In the genomic region with DNA sequence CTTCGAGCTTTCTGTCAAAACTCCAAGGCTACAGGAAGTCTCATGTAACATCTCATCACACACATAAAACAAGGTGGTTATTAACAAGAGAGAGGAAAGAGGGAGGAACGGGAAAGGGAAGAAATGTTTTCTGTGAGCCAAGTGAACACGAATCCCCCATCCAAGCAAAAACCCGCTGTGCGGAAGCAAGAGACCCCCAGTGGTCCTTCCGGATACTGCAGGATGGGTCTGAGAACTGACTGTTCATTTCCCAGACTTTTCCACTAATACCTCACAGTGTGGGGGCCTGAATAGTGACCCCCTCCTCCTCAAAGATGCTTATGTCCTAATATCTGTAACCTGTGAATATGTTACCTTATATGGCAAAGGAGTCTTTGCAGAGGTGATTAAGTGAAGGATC, we compare ENCODE assay signal across 8 cellular contexts. TPM values are rescaled to one million over a fixed set of nuclear protein-coding genes. Genes with fewer than 3 reads are reported as not detected.
DNase-seq lines count a peak whose midpoint lies in the region; ATAC-seq, FAIRE-seq and TF ChIP-seq lines count a peak whose summit lies in the region.

No MANE protein-coding gene starts in this region.

- H3K27ac Mint-ChIP-seq in osteocyte (ENCODE audit: unreplicated experiment), result no peak overlapping the region
- no peak overlapping the region for H3K27ac Mint-ChIP-seq in T-helper 17 cell

- H3K9ac ChIP-seq in endothelial cell of umbilical vein (replicated peaks; ENCODE audit: extremely low read depth, insufficient read depth, low read length) (no peak overlapping the region), colonic mucosa (ENCODE audit: low read depth in 2 of 2, low read length in 2 of 2) (no peak overlapping the region)

- POLR2A ChIA-PET in endothelial cell of umbilical vein (lab: Charles Lee), result no interaction called here
- POLR2A ChIA-PET in RWPE1 (lab: Yijun Ruan, JAX; ENCODE audit: low non-redundant PET), result no interaction called here

- peaks cover 0 to 11% of the 10 kb centered on the region in 2 experiments for H3K27me3 ChIP-seq in endothelial cell of umbilical vein (ENCODE audit: control insufficient read depth in 2 of 2, insufficient read depth in 2 of 2, low read length in 2 of 2)
- no peaks in the 10 kb centered on the region for H3K27me3 ChIP-seq in colonic mucosa

- H3K27ac ChIP-seq in endothelial cell of umbilical vein (ENCODE audit: insufficient read depth, low read depth, low read length) (no peak overlapping the region), RWPE1 (no peak overlapping the region), colonic mucosa (no peak overlapping the region)

- ATAC-seq in HG03095 (IDR thresholded peaks at IDR 0.05; ENCODE audit: unreplicated experiment) (no peak), T-helper 17 cell (no peak)

- CTCF ChIA-PET in endothelial cell of umbilical vein (lab: Charles Lee), result no interaction called here
- CTCF ChIA-PET in RWPE1 (lab: Yijun Ruan, JAX), result no interaction called here

- no peak overlapping the region for H3K4me2 ChIP-seq in endothelial cell of umbilical vein (ENCODE audit: insufficient read depth, low read length)

- H3K9me3 ChIP-seq in endothelial cell of umbilical vein (replicated peaks; ENCODE audit: control insufficient read depth, insufficient read depth, low read length) (no peaks in the 10 kb centered on the region), colonic mucosa (no peaks in the 10 kb centered on the region), T-helper 17 cell (ENCODE audit: control insufficient read depth, low read length, poor library complexity, severe bottlenecking) (no peaks in the 10 kb centered on the region)

- no peaks in the 10 kb centered on the region for H3K9me3 Mint-ChIP-seq in osteocyte (ENCODE audit: unreplicated experiment)

- H3K4me1 Mint-ChIP-seq in osteocyte (ENCODE audit: unreplicated experiment) (no peaks in the 10 kb centered on the region), T-helper 17 cell (peaks cover 2% of the 10 kb centered on the region)

- no peaks in the 10 kb centered on the region for H3K9me1 ChIP-seq in endothelial cell of umbilical vein (replicated peaks; ENCODE audit: control insufficient read depth, extremely low read depth, insufficient read depth, low read length)

- DNase-seq in ELF-1 (ENCODE audit: low read depth, low spot score), result peak; percentile 39
- peak; percentile 60 for DNase-seq in NCI-H146 (lab: John Stamatoyannopoulos, UW)
- peak; percentile 6 for DNase-seq in endothelial cell of umbilical vein (ENCODE audit: low read depth, low spot score)
- peak; percentile 73 for DNase-seq in osteocyte (ENCODE audit: extremely low spot score, unreplicated experiment)
- DNase-seq in RWPE1 (ENCODE audit: low spot score), result no peak
- no peak for DNase-seq in colonic mucosa
- DNase-seq in T-helper 17 cell, result no peak

- H3K36me3 Mint-ChIP-seq in osteocyte (ENCODE audit: unreplicated experiment) (no peaks in the 10 kb centered on the region), T-helper 17 cell (ENCODE audit: low read depth) (no peaks in the 10 kb centered on the region)

- no peaks in the 10 kb centered on the region for H3K27me3 Mint-ChIP-seq in osteocyte (ENCODE audit: unreplicated experiment)
- H3K27me3 Mint-ChIP-seq in T-helper 17 cell, result peaks cover 30% of the 10 kb centered on the region

- H3K4me3 Mint-ChIP-seq in osteocyte (ENCODE audit: unreplicated experiment), result no peak overlapping the region
- H3K4me3 Mint-ChIP-seq in T-helper 17 cell, result no peak overlapping the region

- no peaks in the 10 kb centered on the region for H4K20me1 ChIP-seq in endothelial cell of umbilical vein (replicated peaks; ENCODE audit: control insufficient read depth, extremely low read depth, insufficient read depth, low read length)

- H3K4me1 ChIP-seq in endothelial cell of umbilical vein (ENCODE audit: control insufficient read depth, extremely low read depth, insufficient read depth, low read length), result no peaks in the 10 kb centered on the region
- H3K4me1 ChIP-seq in colonic mucosa, result no peaks in the 10 kb centered on the region

- FAIRE-seq in endothelial cell of umbilical vein (lab: Jason Lieb, UNC), result peak; percentile 82

- no peak overlapping the region for H3K4me3 ChIP-seq in endothelial cell of umbilical vein (replicated peaks in 1 of 3; ENCODE audit: insufficient read depth in 1 of 3, low read depth in 1 of 3, low read length in 3 of 3)
- H3K4me3 ChIP-seq in colonic mucosa, result no peak overlapping the region

- BruUV-seq in endothelial cell of umbilical vein (replicated peaks; lab: Mats Ljungman, UMichigan), result no TSS peak

- no peak overlapping the region for H2AFZ ChIP-seq in endothelial cell of umbilical vein (ENCODE audit: low read depth, low read length)

- H3K36me3 ChIP-seq in endothelial cell of umbilical vein (ENCODE audit: control insufficient read depth in 2 of 2, extremely low read depth in 1 of 2, insufficient read depth in 2 of 2, low read length in 2 of 2) (no peaks in the 10 kb centered on the region), colonic mucosa (no peaks in the 10 kb centered on the region)

- intact Hi-C loops in endothelial cell of umbilical vein (cut with micrococcal nuclease) (loop anchor here (1.0 to 5.0 kb wide), 2 partner anchors 123 to 279 kb away; no protein-coding TSS in a partner anchor), colonic mucosa (cut with DNase I) (no loop called here)

- dilution Hi-C loops in endothelial cell of umbilical vein (cut with MboI; ENCODE audit: extremely low pct_ligation_motif_present, low sequenced_read_pairs), result no loop called here

- TF ChIP-seq POLR2A in endothelial cell of umbilical vein (IDR thresholded peaks at IDR 0.05; ENCODE audit: low read depth, low read length), result no peak

- peak; percentile 38 to 63 for TF ChIP-seq CTCF in endothelial cell of umbilical vein (IDR thresholded peaks at IDR 0.05; ENCODE audit: extremely low read depth in 1 of 2, insufficient read depth in 1 of 2, low read depth in 1 of 2, low read length in 2 of 2)
- TF ChIP-seq CTCF in osteocyte (IDR thresholded peaks at IDR 0.05), result peak; percentile 58
- no peak; the same call in 1 of the 2 replicates for TF ChIP-seq CTCF in RWPE1 (conservative IDR thresholded peaks at IDR 0.05; ENCODE audit: low read depth)
- TF ChIP-seq CTCF in colonic mucosa (IDR thresholded peaks at IDR 0.05), result no peak

- H3K79me2 ChIP-seq in endothelial cell of umbilical vein (ENCODE audit: control insufficient read depth, insufficient read depth, low read length), result no peaks in the 10 kb centered on the region

TF ChIP-seq in endothelial cell of umbilical vein, 7 proteins besides CTCF, POLR2A, EP300 and RAD21:
- TF ChIP-seq, protein P1, sequence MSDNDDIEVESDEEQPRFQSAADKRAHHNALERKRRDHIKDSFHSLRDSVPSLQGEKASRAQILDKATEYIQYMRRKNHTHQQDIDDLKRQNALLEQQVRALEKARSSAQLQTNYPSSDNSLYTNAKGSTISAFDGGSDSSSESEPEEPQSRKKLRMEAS (IDR thresholded peaks at IDR 0.05; ENCODE audit: insufficient read depth, insufficient read length), result no peak
- TF ChIP-seq GATA2 (IDR thresholded peaks at IDR 0.05; ENCODE audit: insufficient read depth, insufficient read length, low read depth, low read length) (no peak), JUN (IDR thresholded peaks at IDR 0.05; ENCODE audit: borderline replicate concordance, insufficient read depth, insufficient read length, low read depth) (no peak), FOS (IDR thresholded peaks at IDR 0.05; ENCODE audit: borderline replicate concordance, insufficient read depth, low read length) (no peak), MYC (IDR thresholded peaks at IDR 0.05; ENCODE audit: low read depth, low read length) (no peak), POLR2AphosphoS5 (IDR thresholded peaks at IDR 0.05; ENCODE audit: insufficient read depth, low read depth, low read length) (no peak), EZH2 (IDR thresholded peaks at IDR 0.05; ENCODE audit: borderline replicate concordance, low read depth, low read length, severe bottlenecking) (no peak)

RNA-seq across cellular contexts. Expression of a gene that starts 19.0 kb away (rescaled TPM):
- not detected in 2 replicates for total RNA-seq in endothelial cell of umbilical vein
- polyA plus RNA-seq in endothelial cell of umbilical vein, result not detected in 2 replicates
- polyA plus RNA-seq in endothelial cell of umbilical vein (2011; cell fraction: cytosol; rRNA removed), result not detected in 2 replicates
- polyA plus RNA-seq in endothelial cell of umbilical vein (2011; cell fraction: nucleus; rRNA removed), result not detected in 2 replicates
- polyA plus RNA-seq in endothelial cell of umbilical vein (2012), result not detected in 2 replicates
- polyA minus RNA-seq in endothelial cell of umbilical vein, result 0.04 TPM in 1 of 2 replicates, not detected in the other
- polyA minus RNA-seq in endothelial cell of umbilical vein (2011; cell fraction: cytosol; rRNA and poly(A)+ RNA removed), result not detected
- polyA minus RNA-seq in endothelial cell of umbilical vein (2011; cell fraction: nucleus; rRNA and poly(A)+ RNA removed), result not detected in 2 replicates
- total RNA-seq in osteocyte, result not detected in 2 replicates
- total RNA-seq in colonic mucosa, result under 1 TPM in 1 of 2 donors, not detected in 1; 0.24 TPM
- total RNA-seq in T-helper 17 cell, result not detected

RNA-seq across cellular contexts. Expression of a gene that starts 20.0 kb away (rescaled TPM):
- 121 and 123 TPM in 2 replicates for total RNA-seq in endothelial cell of umbilical vein
- 39.9 and 52.9 TPM in 2 replicates for polyA plus RNA-seq in endothelial cell of umbilical vein
- 67.0 and 79.0 TPM in 2 replicates for polyA plus RNA-seq in endothelial cell of umbilical vein (2011; cell fraction: cytosol; rRNA removed)
- polyA plus RNA-seq in endothelial cell of umbilical vein (2011; cell fraction: nucleus; rRNA removed), result 78.4 and 84.3 TPM in 2 replicates
- polyA plus RNA-seq in endothelial cell of umbilical vein (2012), result 109 and 118 TPM in 2 replicates
- polyA minus RNA-seq in endothelial cell of umbilical vein, result 112 and 114 TPM in 2 replicates
- polyA minus RNA-seq in endothelial cell of umbilical vein (2011; cell fraction: cytosol; rRNA and poly(A)+ RNA removed), result 21.1 TPM
- 39.0 and 52.5 TPM in 2 replicates for polyA minus RNA-seq in endothelial cell of umbilical vein (2011; cell fraction: nucleus; rRNA and poly(A)+ RNA removed)
- total RNA-seq in osteocyte, result 75.2 and 78.8 TPM in 2 replicates
- total RNA-seq in colonic mucosa, result 100 to 1,000 TPM; 206 to 261 TPM
- 100 to 1,000 TPM in 1 of 2 donors, 10 to 100 TPM in 1; 99.6 to 105 TPM for total RNA-seq in T-helper 17 cell

RNA-seq across cellular contexts. Expression of a gene that starts 58.1 kb away (rescaled TPM):
- total RNA-seq in endothelial cell of umbilical vein (not detected in 2 replicates), osteocyte (not detected in 2 replicates), colonic mucosa (under 1 TPM in 1 of 2 donors, not detected in 1; 0.10 TPM), T-helper 17 cell (under 1 TPM; 0.20 to 0.23 TPM)
- polyA plus RNA-seq in endothelial cell of umbilical vein, result not detected in 2 replicates
- not detected in 2 replicates for polyA plus RNA-seq in endothelial cell of umbilical vein (2011; cell fraction: cytosol; rRNA removed)
- 0.06 and 0.22 TPM in 2 replicates for polyA plus RNA-seq in endothelial cell of umbilical vein (2011; cell fraction: nucleus; rRNA removed)
- polyA plus RNA-seq in endothelial cell of umbilical vein (2012), result 0.17 TPM in 1 of 2 replicates, not detected in the other
- polyA minus RNA-seq in endothelial cell of umbilical vein, result not detected in 2 replicates
- not detected for polyA minus RNA-seq in endothelial cell of umbilical vein (2011; cell fraction: cytosol; rRNA and poly(A)+ RNA removed)
- polyA minus RNA-seq in endothelial cell of umbilical vein (2011; cell fraction: nucleus; rRNA and poly(A)+ RNA removed), result not detected in 2 replicates

Comparison
In these comparisons a context has a peak if more than half of its experiments do, and no peak if none do; other contexts are left out.
1. DNase-seq: peak in ELF-1 (single experiment), NCI-H146 (single experiment), endothelial cell of umbilical vein (single experiment) and osteocyte (single experiment); none in RWPE1 (single experiment), colonic mucosa (single experiment) and T-helper 17 cell (0 of 3).
2. CTCF ChIP-seq: peak in endothelial cell of umbilical vein (2 of 2) and osteocyte (single experiment); none in RWPE1 (single experiment) and colonic mucosa (single experiment).